Comparison of ENCODE assay signal across 9 cellular contexts in the genomic region with DNA sequence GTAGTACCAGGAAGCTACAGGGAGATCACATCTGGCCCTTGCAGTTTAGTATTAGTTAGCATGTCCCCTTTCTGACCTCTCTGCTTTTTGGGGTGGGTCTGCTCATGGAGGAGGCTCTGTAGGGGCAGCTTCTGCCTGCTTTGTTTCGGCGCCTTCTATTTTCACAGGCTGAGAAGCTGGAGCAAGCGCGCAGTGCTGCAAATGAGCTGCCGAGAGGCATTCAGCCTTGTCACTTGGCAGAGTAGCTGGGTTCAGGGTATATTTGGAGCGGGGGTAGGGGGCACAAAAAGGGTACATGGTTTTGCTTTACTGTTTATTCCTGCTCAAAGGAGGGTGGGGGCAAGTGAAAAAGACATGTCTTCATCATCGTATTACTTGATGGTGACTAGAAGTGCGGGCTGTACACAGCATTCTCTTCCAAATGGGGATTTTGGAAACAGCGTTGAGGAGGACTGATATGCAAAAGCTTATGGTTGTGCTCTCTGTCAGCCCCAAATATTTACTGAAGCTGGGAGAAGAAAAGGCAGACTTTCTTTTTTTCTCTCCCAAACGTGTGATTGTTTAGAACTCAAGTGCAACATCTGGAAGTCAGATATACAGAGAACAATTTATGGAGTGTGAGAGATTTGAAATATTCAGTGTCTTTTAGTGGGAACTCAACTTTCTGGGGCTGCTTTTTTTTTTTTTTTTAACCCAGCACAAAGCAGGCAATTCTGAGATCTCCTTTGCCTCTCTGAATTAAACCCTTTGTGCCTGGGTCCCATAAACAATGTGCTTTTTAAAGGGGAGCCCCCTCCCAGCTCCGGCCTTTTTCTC.
A peak's percentile ranks its signal among the peaks of the same experiment; 100 is the strongest.
DNase-seq lines count a peak whose midpoint lies in the region; ATAC-seq and TF ChIP-seq lines count a peak whose summit lies in the region.
"Had no signal": no experiment of that assay in that cellular context is flagged by ENCODE, and none has a peak within 500 bp of the region (broad histone marks: within the 10 kb centered on the region; RNA-seq: fewer than 3 reads in every experiment).

No MANE protein-coding gene starts in this region.

- peaks cover 3 to 36% (median 15%) of the 10 kb centered on the region in 11 experiments; a peak in 17 of 22 replicates for H4K20me1 ChIP-seq in BLaER1 treated with 17β-estradiol and CSF1 and Interleukin-3, amounts not matched to agents 10 nM and 100 nM
- H4K20me1 ChIP-seq in neural progenitor cell (ENCODE audit: low read depth) (peaks cover 4% of the 10 kb centered on the region), SK-N-SH (ENCODE audit: insufficient read depth) (no peaks in the 10 kb centered on the region)

- H3K4me2 ChIP-seq in BLaER1 treated with 17β-estradiol and CSF1 and Interleukin-3, amounts not matched to agents 10 nM and 100 nM: peak overlapping the region; percentile 86 to 98 (median 93)
- H3K4me2 ChIP-seq in neural progenitor cell (peak overlapping the region; percentile 92), SK-N-SH (no peak overlapping the region)

- no peak for TF ChIP-seq EP300 in SK-N-SH (IDR thresholded peaks at IDR 0.05; ENCODE audit: borderline replicate concordance in 1 of 2, low read depth in 1 of 2, low read length in 1 of 2)

- peak overlapping the region; percentile 80 to 100 (median 98) for H3K27ac ChIP-seq in BLaER1 treated with 17β-estradiol and CSF1 and Interleukin-3, amounts not matched to agents 10 nM and 100 nM
- peak overlapping the region; percentile 59 for H3K27ac ChIP-seq in endodermal cell (ENCODE audit: low read depth, low read length)
- H3K27ac ChIP-seq in neural progenitor cell: peak overlapping the region; percentile 90
- no peak overlapping the region for H3K27ac ChIP-seq in SK-N-SH (ENCODE audit: low read depth in 2 of 2, low read length in 1 of 2)

- CTCF ChIA-PET in SK-N-SH (lab: Yijun Ruan, JAX): interaction anchor here (0.5 to 1.7 kb wide), 5 partner anchors 12 to 1833 kb away, joined by 3 to 4 read pairs (median 3); no protein-coding TSS in a partner anchor

- peaks cover 0 to 34% (median 27%) of the 10 kb centered on the region in 11 experiments; a peak in 17 of 22 replicates for H3K36me3 ChIP-seq in BLaER1 treated with 17β-estradiol and CSF1 and Interleukin-3, amounts not matched to agents 10 nM and 100 nM
- peaks cover 47% of the 10 kb centered on the region for H3K36me3 ChIP-seq in endodermal cell (ENCODE audit: control insufficient read depth, insufficient read depth, low read length)
- no peaks in the 10 kb centered on the region for H3K36me3 ChIP-seq in neural progenitor cell
- H3K36me3 ChIP-seq in SK-N-SH (replicated peaks in 1 of 2; ENCODE audit: control insufficient read depth in 1 of 2, insufficient read depth in 2 of 2, low read length in 1 of 2): no peaks in the 10 kb centered on the region

- POLR2A ChIA-PET in SK-N-SH (lab: Yijun Ruan, JAX): no interaction called here

- DNase-seq in NAMALWA (ENCODE audit: low spot score) (peak; percentile 56), endodermal cell (no peak), neural progenitor cell (ENCODE audit: low spot score) (peak; percentile 87), SK-N-SH (no peak), NCI-H510A treated with DMSO at 0.1 percent for 48 hours (lab: John Stamatoyannopoulos, UW) (no peak)
- DNase-seq: NCI-H1105 had no signal

- no peak for TF ChIP-seq RAD21 in SK-N-SH (IDR thresholded peaks at IDR 0.05; ENCODE audit: low read length)

- H3F3A ChIP-seq in neural progenitor cell (ENCODE audit: low read depth) (peaks cover 38% of the 10 kb centered on the region), SK-N-SH (replicated peaks; ENCODE audit: insufficient read depth) (no peaks in the 10 kb centered on the region)

- peaks cover 23% of the 10 kb centered on the region for H3K4me1 Mint-ChIP-seq in endodermal cell
- H3K4me1 Mint-ChIP-seq in neural progenitor cell: peaks cover 29% of the 10 kb centered on the region

- H3K4me1 ChIP-seq in BLaER1 treated with 17β-estradiol and CSF1 and Interleukin-3, amounts not matched to agents 10 nM and 100 nM: peaks cover 45 to 67% (median 50%) of the 10 kb centered on the region in 10 experiments
- H3K4me1 ChIP-seq in endodermal cell (ENCODE audit: control insufficient read depth, insufficient read depth, low read length) (peaks cover 22% of the 10 kb centered on the region), neural progenitor cell (peaks cover 39% of the 10 kb centered on the region), SK-N-SH (ENCODE audit: control insufficient read depth in 1 of 2, insufficient read depth in 2 of 2, low read depth in 1 of 2, low read length in 1 of 2) (peaks cover 0 to 9% of the 10 kb centered on the region in 2 experiments; a peak in 1 of 4 replicates)

- H3K9me2 ChIP-seq in SK-N-SH: no peaks in the 10 kb centered on the region

- peak overlapping the region; percentile 17 for H2AFZ ChIP-seq in neural progenitor cell (replicated peaks)
- H2AFZ ChIP-seq in SK-N-SH (ENCODE audit: low read depth): no peak overlapping the region

- 59 to 68% methylated on average over 7 to 11 of the region's 11 CpGs for WGBS in endodermal cell (ENCODE audit: insufficient coverage in 1 of 2, insufficient read length in 1 of 2), 2 experiments
- WGBS in SK-N-SH (ENCODE audit: low lambda C conversion rate): 60% methylated on average over 11 of the region's 11 CpGs

- H3K27me3 Mint-ChIP-seq in endodermal cell (ENCODE audit: insufficient read depth): peaks cover 6% of the 10 kb centered on the region
- peaks cover 9% of the 10 kb centered on the region for H3K27me3 Mint-ChIP-seq in neural progenitor cell (ENCODE audit: insufficient read depth, low read depth)

- TF ChIP-seq CTCF in endodermal cell (conservative IDR thresholded peaks at IDR 0.05): no peak
- no peak for TF ChIP-seq CTCF in neural progenitor cell (IDR thresholded peaks at IDR 0.05)
- no peak for TF ChIP-seq CTCF in SK-N-SH (IDR thresholded peaks at IDR 0.05)

- H3K9ac ChIP-seq in BLaER1 treated with 17β-estradiol and CSF1 and Interleukin-3, amounts not matched to agents 10 nM and 100 nM: peak overlapping the region; percentile 78 to 99 (median 97)
- H3K9ac ChIP-seq in endodermal cell (ENCODE audit: extremely low read depth, low read length, poor library complexity, severe bottlenecking): no peak overlapping the region
- no peak overlapping the region for H3K9ac ChIP-seq in neural progenitor cell
- H3K9ac ChIP-seq in SK-N-SH: no peak overlapping the region

- ATAC-seq in HG02678 (IDR thresholded peaks at IDR 0.05; ENCODE audit: unreplicated experiment): no peak
- no peak for ATAC-seq in GM21526 (IDR thresholded peaks at IDR 0.05; ENCODE audit: low FRiP score, unreplicated experiment)

- H3K79me2 ChIP-seq in neural progenitor cell (ENCODE audit: low read depth): peaks cover 35% of the 10 kb centered on the region
- no peaks in the 10 kb centered on the region for H3K79me2 ChIP-seq in SK-N-SH (ENCODE audit: insufficient read depth)

- H3K9me3 ChIP-seq in BLaER1 treated with 17β-estradiol and CSF1 and Interleukin-3, amounts not matched to agents 10 nM and 100 nM (replicated peaks in 1 of 11): peaks cover 0 to 26% (median 21%) of the 10 kb centered on the region in 11 experiments; a peak in 18 of 22 replicates
- H3K9me3 ChIP-seq in endodermal cell (ENCODE audit: control insufficient read depth, low read length) (peaks cover 5% of the 10 kb centered on the region), neural progenitor cell (ENCODE audit: low read depth) (no peaks in the 10 kb centered on the region), SK-N-SH (no peaks in the 10 kb centered on the region)

- H3K4me3 ChIP-seq in BLaER1 treated with 17β-estradiol and CSF1 and Interleukin-3, amounts not matched to agents 10 nM and 100 nM: peak overlapping the region; percentile 84 to 98 (median 96)
- no peak overlapping the region for H3K4me3 ChIP-seq in endodermal cell (ENCODE audit: low read length)
- H3K4me3 ChIP-seq in neural progenitor cell: peak overlapping the region; percentile 74
- no peak overlapping the region for H3K4me3 ChIP-seq in SK-N-SH (ENCODE audit: low read depth in 2 of 2, low read length in 1 of 2)

- H3K4me3 Mint-ChIP-seq in endodermal cell: peak overlapping the region; percentile 59
- H3K4me3 Mint-ChIP-seq in neural progenitor cell: peak overlapping the region; percentile 95

- peaks cover 37% of the 10 kb centered on the region for H3K36me3 Mint-ChIP-seq in endodermal cell (ENCODE audit: low read depth)
- H3K36me3 Mint-ChIP-seq in neural progenitor cell: no peaks in the 10 kb centered on the region

- H3K27ac Mint-ChIP-seq in endodermal cell (no peak overlapping the region), neural progenitor cell (peak overlapping the region; percentile 80)

- H3K27me3 ChIP-seq in BLaER1 treated with 17β-estradiol and CSF1 and Interleukin-3, amounts not matched to agents 10 nM and 100 nM: no peaks in the 10 kb centered on the region
- H3K27me3 ChIP-seq in endodermal cell (ENCODE audit: control insufficient read depth, insufficient read depth, low read length, poor library complexity, severe bottlenecking) (no peaks in the 10 kb centered on the region), neural progenitor cell (no peaks in the 10 kb centered on the region), SK-N-SH (ENCODE audit: insufficient read depth) (no peaks in the 10 kb centered on the region)

- peaks cover 12% of the 10 kb centered on the region for H3K9me3 Mint-ChIP-seq in endodermal cell
- no peaks in the 10 kb centered on the region for H3K9me3 Mint-ChIP-seq in neural progenitor cell

TF ChIP-seq in SK-N-SH, 30 proteins besides CTCF, POLR2A, EP300 and RAD21 (continues in another document):
- TF ChIP-seq, protein P1, sequence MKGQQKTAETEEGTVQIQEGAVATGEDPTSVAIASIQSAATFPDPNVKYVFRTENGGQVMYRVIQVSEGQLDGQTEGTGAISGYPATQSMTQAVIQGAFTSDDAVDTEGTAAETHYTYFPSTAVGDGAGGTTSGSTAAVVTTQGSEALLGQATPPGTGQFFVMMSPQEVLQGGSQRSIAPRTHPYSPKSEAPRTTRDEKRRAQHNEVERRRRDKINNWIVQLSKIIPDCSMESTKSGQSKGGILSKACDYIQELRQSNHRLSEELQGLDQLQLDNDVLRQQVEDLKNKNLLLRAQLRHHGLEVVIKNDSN (IDR thresholded peaks at IDR 0.05; ENCODE audit: borderline replicate concordance, low read depth): no peak
- TF ChIP-seq MEF2A (IDR thresholded peaks at IDR 0.05; ENCODE audit: borderline replicate concordance, low read depth) (no peak), SMC3 (IDR thresholded peaks at IDR 0.05; ENCODE audit: low read depth, low read length) (no peak), POLR2AphosphoS5 (IDR thresholded peaks at IDR 0.05; ENCODE audit: low read depth, low read length) (no peak)
- TF ChIP-seq, protein P2, sequence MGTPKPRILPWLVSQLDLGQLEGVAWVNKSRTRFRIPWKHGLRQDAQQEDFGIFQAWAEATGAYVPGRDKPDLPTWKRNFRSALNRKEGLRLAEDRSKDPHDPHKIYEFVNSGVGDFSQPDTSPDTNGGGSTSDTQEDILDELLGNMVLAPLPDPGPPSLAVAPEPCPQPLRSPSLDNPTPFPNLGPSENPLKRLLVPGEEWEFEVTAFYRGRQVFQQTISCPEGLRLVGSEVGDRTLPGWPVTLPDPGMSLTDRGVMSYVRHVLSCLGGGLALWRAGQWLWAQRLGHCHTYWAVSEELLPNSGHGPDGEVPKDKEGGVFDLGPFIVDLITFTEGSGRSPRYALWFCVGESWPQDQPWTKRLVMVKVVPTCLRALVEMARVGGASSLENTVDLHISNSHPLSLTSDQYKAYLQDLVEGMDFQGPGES (IDR thresholded peaks at IDR 0.05; ENCODE audit: low read depth, low read length): no peak

Comparison
In these comparisons a context has a peak if more than half of its experiments do, and no peak if none do; other contexts are left out.
1. H3K27ac ChIP-seq: peak in BLaER1 treated with 17β-estradiol and CSF1 and Interleukin-3, amounts not matched to agents 10 nM and 100 nM (11 of 11), endodermal cell (single experiment) and neural progenitor cell (single experiment); none in SK-N-SH (0 of 2).
2. H3K4me3 ChIP-seq: peak in BLaER1 treated with 17β-estradiol and CSF1 and Interleukin-3, amounts not matched to agents 10 nM and 100 nM (10 of 10) and neural progenitor cell (single experiment); none in endodermal cell (single experiment) and SK-N-SH (0 of 2).
3. H3K9ac ChIP-seq: peak in BLaER1 treated with 17β-estradiol and CSF1 and Interleukin-3, amounts not matched to agents 10 nM and 100 nM (11 of 11); none in endodermal cell (single experiment), neural progenitor cell (single experiment) and SK-N-SH (single experiment).
4. DNase-seq: peak in NAMALWA (single experiment) and neural progenitor cell (single experiment); none in endodermal cell (single experiment), SK-N-SH (single experiment) and NCI-H510A treated with DMSO at 0.1 percent for 48 hours (single experiment).